16 cellular contexts compared by ENCODE assay signal in genomic region chr1:29685387-29685786, GRCh38.
"Had no signal": no experiment of that assay in that cellular context is flagged by ENCODE, and none has a peak within 500 bp of the region (broad histone marks: within the 10 kb centered on the region; RNA-seq: fewer than 3 reads in every experiment).

No MANE protein-coding gene starts in this region.

- H3K4me3 ChIP-seq: pancreas, SK-N-MC, thyroid gland had no signal

- H3K4me1 Mint-ChIP-seq: immature natural killer cell, memory B cell, T-cell had no signal

- DNase-seq: activated CD4-positive, alpha-beta T cell treated with anti-CD3 and anti-CD28 coated beads for 36 hours; activated CD8-positive, alpha-beta T cell treated with anti-CD3 and anti-CD28 coated beads, Interleukin-2, amount 10 ng/mL, durations not matched to agents 7 days and 5 days; activated gamma-delta T cell; amygdala; brain microvascular endothelial cell; glutamatergic neuron; immature natural killer cell; stimulated activated CD4-positive, alpha-beta T cell treated with anti-CD3 and anti-CD28 coated beads, Interleukin-4, amount 100 ng/mL, for 1 hour; T-cell; T1000; thyroid gland had no signal

- H3K27ac ChIP-seq: brain microvascular endothelial cell, pancreas, SK-N-MC, thyroid gland had no signal

- H3K4me1 ChIP-seq: thyroid gland had no signal

- H3K27ac Mint-ChIP-seq: activated CD4-positive, alpha-beta T cell treated with anti-CD3 and anti-CD28 coated beads for 36 hours; activated CD8-positive, alpha-beta T cell treated with anti-CD3 and anti-CD28 coated beads, Interleukin-2, amount 10 ng/mL, durations not matched to agents 7 days and 5 days; activated naive CD8-positive, alpha-beta T cell; immature natural killer cell; memory B cell; T-cell had no signal

- H3K27me3 ChIP-seq: brain microvascular endothelial cell, thyroid gland had no signal

- H3K36me3 Mint-ChIP-seq: activated naive CD8-positive, alpha-beta T cell; immature natural killer cell; memory B cell; T-cell had no signal

- H3K9me3 ChIP-seq: pancreas, thyroid gland had no signal

- H3K36me3 ChIP-seq: brain microvascular endothelial cell, pancreas, thyroid gland had no signal

- H3K9me3 Mint-ChIP-seq: immature natural killer cell, memory B cell, T-cell had no signal

- ATAC-seq: activated CD4-positive, alpha-beta T cell treated with anti-CD3 and anti-CD28 coated beads for 36 hours; activated CD8-positive, alpha-beta T cell treated with anti-CD3 and anti-CD28 coated beads, Interleukin-2, amount 10 ng/mL, durations not matched to agents 7 days and 5 days; esophagus mucosa; pancreas; T-cell had no signal

- H3K4me3 Mint-ChIP-seq: activated CD4-positive, alpha-beta T cell treated with anti-CD3 and anti-CD28 coated beads for 36 hours; activated CD8-positive, alpha-beta T cell treated with anti-CD3 and anti-CD28 coated beads, Interleukin-2, amount 10 ng/mL, durations not matched to agents 7 days and 5 days; activated naive CD8-positive, alpha-beta T cell; immature natural killer cell; memory B cell; T-cell had no signal
